Comparison of ENCODE assay signal across 13 cellular contexts in the genomic region with DNA sequence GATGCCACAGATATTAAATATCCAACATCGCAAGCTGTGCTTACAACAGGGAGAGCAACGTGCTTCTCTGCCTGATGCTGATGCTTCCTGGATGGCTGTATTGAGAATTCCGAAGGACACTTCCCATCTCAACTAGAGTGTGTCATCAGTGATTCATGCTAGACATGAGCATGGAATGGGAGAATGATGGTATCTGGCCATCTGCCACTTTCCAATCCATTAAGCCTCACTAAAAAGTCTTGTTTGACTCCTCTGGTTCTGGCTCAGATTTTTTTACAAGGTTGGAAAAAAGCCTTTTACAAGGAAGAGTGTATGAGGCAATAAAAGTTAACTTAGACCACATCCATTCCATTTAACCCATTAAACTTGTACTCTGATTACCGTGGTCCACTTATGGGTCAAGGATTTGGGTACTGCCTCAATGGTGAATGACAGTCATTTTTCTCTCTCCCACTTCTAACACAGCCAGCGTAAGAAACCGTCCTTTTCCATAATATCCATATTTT.
A peak's percentile ranks its signal among the peaks of the same experiment; 100 is the strongest.
DNase-seq lines count a peak whose midpoint lies in the region; ATAC-seq, FAIRE-seq and TF ChIP-seq lines count a peak whose summit lies in the region.
"Had no signal": no experiment of that assay in that cellular context is flagged by ENCODE, and none has a peak within 500 bp of the region (broad histone marks: within the 10 kb centered on the region; RNA-seq: fewer than 3 reads in every experiment).

No MANE protein-coding gene starts in this region.

- no peak for TF ChIP-seq EP300 in H1 (IDR thresholded peaks at IDR 0.05; ENCODE audit: borderline replicate concordance in 1 of 2, low read depth in 2 of 2, low read length in 2 of 2)
- no peak for TF ChIP-seq EP300 in suprapubic skin (IDR thresholded peaks at IDR 0.05)

- H3K9ac ChIP-seq in H1 (replicated peaks in 1 of 4; ENCODE audit: extremely low read depth in 1 of 4, low read depth in 3 of 4, low read length in 3 of 4), result no peak overlapping the region; a peak in 1 of 7 replicates

- no peak overlapping the region for H2BK5ac ChIP-seq in H1 (ENCODE audit: low read depth, low read length)

- no peaks in the 10 kb centered on the region; a peak in 1 of 4 replicates for H3K79me2 ChIP-seq in H1 (ENCODE audit: control insufficient read depth in 1 of 2, insufficient read depth in 2 of 2, low read length in 2 of 2)

- H3K14ac ChIP-seq in H1 (ENCODE audit: insufficient read length), result no peak overlapping the region

- H2BK20ac ChIP-seq in H1 (ENCODE audit: low read length), result peak overlapping the region; percentile 40; the same call in 1 of the 2 replicates

- no peak overlapping the region for H4K5ac ChIP-seq in H1 (ENCODE audit: insufficient read length, low read depth, low read length)

- FAIRE-seq in H1 (lab: Jason Lieb, UNC), result no peak

- TF ChIP-seq CTCF in H1 (IDR thresholded peaks at IDR 0.05; ENCODE audit: control extremely low read depth in 1 of 3, insufficient read depth in 1 of 3, low read depth in 1 of 3, low read length in 3 of 3) (no peak), mucosa of descending colon (IDR thresholded peaks at IDR 0.05) (no peak), suprapubic skin (IDR thresholded peaks at IDR 0.05) (no peak)
- TF ChIP-seq CTCF in CD4-positive, alpha-beta T cell (IDR thresholded peaks at IDR 0.05), result no peak

- 0 out of 2 replicates have a peak overlapping the region, but pooled peaks have one; percentile 36 for H3K18ac ChIP-seq in H1 (ENCODE audit: extremely low read depth, low read length)

- H4K91ac ChIP-seq in H1 (replicated peaks; ENCODE audit: insufficient read length, low read length), result no peak overlapping the region

- no peaks in the 10 kb centered on the region for H4K20me1 ChIP-seq in H1 (replicated peaks in 1 of 2; ENCODE audit: control insufficient read depth in 1 of 2, insufficient read depth in 2 of 2, low read length in 2 of 2)

- no peaks in the 10 kb centered on the region for H3K36me3 Mint-ChIP-seq in CD4-positive, alpha-beta T cell (ENCODE audit: low read depth)
- H3K36me3 Mint-ChIP-seq: activated CD4-positive, alpha-beta memory T cell treated with anti-CD3 and anti-CD28 coated beads for 36 hours had no signal

- no peak overlapping the region for H3K4ac ChIP-seq in H1 (replicated peaks; ENCODE audit: insufficient read length, low read depth, low read length)

- TF ChIP-seq POLR2A in H1 (IDR thresholded peaks at IDR 0.05; ENCODE audit: control extremely low read depth in 1 of 2, low read depth in 2 of 2, low read length in 2 of 2) (no peak), suprapubic skin (IDR thresholded peaks at IDR 0.05) (no peak)

- H3K27ac ChIP-seq in H1 (ENCODE audit: low read depth, low read length) (no peak overlapping the region), suprapubic skin (no peak overlapping the region)
- H3K27ac ChIP-seq in CD4-positive, alpha-beta T cell (ENCODE audit: low read depth, low read length), result no peak overlapping the region
- H3K27ac ChIP-seq: ascending aorta had no signal

- H3K9me3 ChIP-seq in MG63 (peaks cover 4% of the 10 kb centered on the region; the same call in 1 of the 2 replicates), H1 (ENCODE audit: insufficient read depth in 2 of 2, low read depth in 1 of 2, low read length in 1 of 2) (no peaks in the 10 kb centered on the region), mucosa of descending colon (no peaks in the 10 kb centered on the region), suprapubic skin (no peaks in the 10 kb centered on the region)
- H3K9me3 ChIP-seq in CD4-positive, alpha-beta T cell (ENCODE audit: control insufficient read depth, low read length), result no peaks in the 10 kb centered on the region
- H3K9me3 ChIP-seq: ascending aorta had no signal

- ATAC-seq in mucosa of descending colon, result peak; percentile 71
- no peak for ATAC-seq in CD4-positive, alpha-beta T cell (ENCODE audit: poor library complexity)

- no peak overlapping the region for H2AFZ ChIP-seq in H1 (ENCODE audit: low read length)

- no peak overlapping the region; the same call in 1 of the 2 replicates for H2BK15ac ChIP-seq in H1 (ENCODE audit: low read length)

- H2BK120ac ChIP-seq in H1 (replicated peaks; ENCODE audit: low read depth, low read length), result no peak overlapping the region

- H3K4me1 ChIP-seq in H1 (replicated peaks in 1 of 4; ENCODE audit: control insufficient read depth in 3 of 4, insufficient read depth in 4 of 4, low read length in 3 of 4) (peaks cover 7 to 20% (median 13%) of the 10 kb centered on the region in 4 experiments; a peak in 5 of 7 replicates), mucosa of descending colon (ENCODE audit: low read depth) (no peaks in the 10 kb centered on the region), suprapubic skin (no peaks in the 10 kb centered on the region)
- H3K4me1 ChIP-seq: ascending aorta had no signal

- H2BK12ac ChIP-seq in H1 (ENCODE audit: low read depth, low read length), result no peak overlapping the region; the same call in 1 of the 2 replicates

- H3K27me3 ChIP-seq in MG63 (no peaks in the 10 kb centered on the region), H1 (replicated peaks in 1 of 4; ENCODE audit: control insufficient read depth in 3 of 4, extremely low read depth in 1 of 4, insufficient read depth in 3 of 4, low read length in 3 of 4) (no peaks in the 10 kb centered on the region), suprapubic skin (no peaks in the 10 kb centered on the region)
- no peaks in the 10 kb centered on the region for H3K27me3 ChIP-seq in CD4-positive, alpha-beta T cell (ENCODE audit: control insufficient read depth, insufficient read depth, low read length)
- H3K27me3 ChIP-seq: ascending aorta had no signal

- no peak overlapping the region for H3K27ac Mint-ChIP-seq in CD4-positive, alpha-beta T cell
- H3K27ac Mint-ChIP-seq: activated CD4-positive, alpha-beta memory T cell treated with anti-CD3 and anti-CD28 coated beads for 36 hours had no signal

- H3K4me1 Mint-ChIP-seq in CD4-positive, alpha-beta T cell (ENCODE audit: low read depth), result no peaks in the 10 kb centered on the region

- H3K36me3 ChIP-seq in MG63 (peaks cover 8% of the 10 kb centered on the region), H1 (ENCODE audit: control insufficient read depth in 2 of 4, insufficient read depth in 4 of 4, low read length in 3 of 4) (peaks cover 0 to 3% (median 0%) of the 10 kb centered on the region in 4 experiments; a peak in 3 of 8 replicates), mucosa of descending colon (ENCODE audit: low read depth) (no peaks in the 10 kb centered on the region), suprapubic skin (no peaks in the 10 kb centered on the region)
- H3K36me3 ChIP-seq: ascending aorta had no signal

- DNase-seq in COLO829 (ENCODE audit: low spot score) (peak; percentile 72), MG63 (peak; percentile 82), H1 (ENCODE audit: low read depth in 1 of 2, low spot score in 2 of 2) (no peak), mucosa of descending colon (peak in 1 of 3 donors; percentile 28), NCI-H187 (lab: John Stamatoyannopoulos, UW) (no peak), DMS53 treated with DMSO at 0.1 percent for 48 hours (lab: John Stamatoyannopoulos, UW; ENCODE audit: unreplicated experiment) (no peak), suprapubic skin (ENCODE audit: low spot score in 2 of 2) (no peak)
- DNase-seq in CD4-positive, alpha-beta T cell, result no peak
- DNase-seq: activated CD4-positive, alpha-beta memory T cell treated with anti-CD3 and anti-CD28 coated beads for 36 hours; DND-41; MM.1S; OCI-M1 had no signal

- CTCF ChIA-PET in H1 (lab: Charles Lee; ENCODE audit: partially characterized antibody), result interaction anchor here (0.7 to 7.1 kb wide), 2 partner anchors 15 to 32 kb away, joined by 3 to 52 read pairs; no protein-coding TSS in a partner anchor
- CTCF ChIA-PET in CD4-positive, alpha-beta T cell (lab: Charles Lee), result no interaction called here

- H4K8ac ChIP-seq in H1 (ENCODE audit: extremely low read depth, insufficient read depth, low read length), result no peak overlapping the region

- H3K79me1 ChIP-seq in H1 (ENCODE audit: low read depth, low read length), result no peaks in the 10 kb centered on the region

- H3K23ac ChIP-seq in H1 (ENCODE audit: insufficient read length), result no peak overlapping the region

- no peaks in the 10 kb centered on the region for H3K9me3 Mint-ChIP-seq in CD4-positive, alpha-beta T cell
- H3K9me3 Mint-ChIP-seq: activated CD4-positive, alpha-beta memory T cell treated with anti-CD3 and anti-CD28 coated beads for 36 hours had no signal

- H3K4me3 ChIP-seq in MG63, result no peak overlapping the region
- no peak overlapping the region for H3K4me3 ChIP-seq in H1 (ENCODE audit: extremely low read depth in 1 of 4, insufficient read depth in 2 of 4, low read depth in 3 of 4, low read length in 4 of 4)
- no peak overlapping the region for H3K4me3 ChIP-seq in mucosa of descending colon
- no peak overlapping the region for H3K4me3 ChIP-seq in suprapubic skin
- H3K4me3 ChIP-seq: ascending aorta had no signal

- intact Hi-C loops in mucosa of descending colon (cut with DNase I, micrococcal nuclease), result no loop called here
- intact Hi-C loops in CD4-positive, alpha-beta T cell (cut with DNase I, micrococcal nuclease), result no loop called here

- H3K4me3 Mint-ChIP-seq in CD4-positive, alpha-beta T cell, result no peak overlapping the region
- H3K4me3 Mint-ChIP-seq: activated CD4-positive, alpha-beta memory T cell treated with anti-CD3 and anti-CD28 coated beads for 36 hours had no signal

- POLR2A ChIA-PET in H1 (lab: Charles Lee; ENCODE audit: partially characterized antibody), result no interaction called here
- POLR2A ChIA-PET in CD4-positive, alpha-beta T cell (lab: Charles Lee), result no interaction called here

- H3K23me2 ChIP-seq in H1 (ENCODE audit: low read depth, low read length), result no peaks in the 10 kb centered on the region; the same call in 1 of the 2 replicates

- H2AK5ac ChIP-seq in H1 (ENCODE audit: low read depth, low read length), result peak overlapping the region; percentile 79

- no peaks in the 10 kb centered on the region for H3K27me3 Mint-ChIP-seq in CD4-positive, alpha-beta T cell
- H3K27me3 Mint-ChIP-seq: activated CD4-positive, alpha-beta memory T cell treated with anti-CD3 and anti-CD28 coated beads for 36 hours had no signal

- WGBS in H1 (ENCODE audit: extremely low coverage in 1 of 2, insufficient coverage in 1 of 2, insufficient read length in 1 of 2, insufficient replicate concordance in 2 of 2, low coverage in 1 of 2, low lambda C conversion rate in 2 of 2, missing lambda C conversion rate in 1 of 2), 2 experiments, result 86% methylated on average over 6 of the region's 6 CpGs; no CpG with 5 or more reads in 1 of the 2 experiments
- 77% methylated on average over 6 of the region's 6 CpGs for WGBS in suprapubic skin

- no peak overlapping the region for H3K4me2 ChIP-seq in H1 (ENCODE audit: insufficient read depth in 1 of 2, low read depth in 2 of 2, low read length in 2 of 2)

- H3K56ac ChIP-seq in H1 (replicated peaks; ENCODE audit: insufficient read length, low read depth, low read length), result no peak overlapping the region

- TF ChIP-seq RAD21 in H1 (IDR thresholded peaks at IDR 0.05 in 1 of 2, conservative IDR thresholded peaks at IDR 0.05 in 1 of 2; ENCODE audit: low read depth in 2 of 2, low read length in 2 of 2), result no peak

Comparison
In these comparisons a context has a peak if more than half of its experiments do, and no peak if none do; other contexts are left out.
1. DNase-seq: peak in COLO829 (single experiment) and MG63 (single experiment); none in H1 (0 of 2), CD4-positive, alpha-beta T cell (0 of 10), NCI-H187 (0 of 2), DMS53 treated with DMSO at 0.1 percent for 48 hours (single experiment) and suprapubic skin (0 of 2).